12 cellular contexts compared by ENCODE assay signal in the genomic region with DNA sequence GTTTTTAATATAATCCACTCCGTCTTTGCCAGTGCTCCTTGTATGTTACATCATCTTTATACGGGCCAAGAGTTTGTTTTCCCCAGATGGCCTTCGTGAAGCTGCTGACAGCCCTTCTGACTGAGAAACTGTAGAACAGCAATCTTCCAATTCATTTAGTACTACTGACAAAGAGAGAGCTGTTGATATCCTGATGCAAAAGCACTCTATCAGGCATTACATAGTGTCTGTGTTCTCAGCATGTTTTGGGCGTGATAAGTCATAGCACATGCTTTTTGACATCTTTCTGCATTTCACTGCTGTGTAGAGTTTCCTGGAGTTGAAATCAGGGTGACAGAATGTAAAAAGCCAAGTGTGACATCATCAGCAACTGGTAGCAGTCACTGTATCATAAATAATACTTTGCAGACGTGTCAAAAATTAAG.
DNase-seq lines count a peak whose midpoint lies in the region; ATAC-seq and TF ChIP-seq lines count a peak whose summit lies in the region.
"Had no signal": no experiment of that assay in that cellular context is flagged by ENCODE, and none has a peak within 500 bp of the region (broad histone marks: within the 10 kb centered on the region; RNA-seq: fewer than 3 reads in every experiment).

No MANE protein-coding gene starts in this region.

- H4K20me1 ChIP-seq in PC-9 (ENCODE audit: insufficient read depth) = no peaks in the 10 kb centered on the region

- no peaks in the 10 kb centered on the region for H3K79me2 ChIP-seq in PC-9 (ENCODE audit: low read depth)

- TF ChIP-seq CTCF in A673 (conservative IDR thresholded peaks at IDR 0.05; ENCODE audit: low read depth, low read length) (no peak), CD14-positive monocyte (IDR thresholded peaks at IDR 0.05) (no peak), PC-9 (conservative IDR thresholded peaks at IDR 0.05) (no peak)

- H3K4me3 ChIP-seq in A673 (ENCODE audit: low read depth, low read length, poor library complexity, severe bottlenecking) (no peak overlapping the region), endocrine pancreas (ENCODE audit: control insufficient read depth, insufficient read depth, low read length) (peak overlapping the region; percentile 11), PC-9 (no peak overlapping the region)
- H3K4me3 ChIP-seq: esophagus squamous epithelium had no signal

- H3F3A ChIP-seq in PC-9 (ENCODE audit: insufficient read depth, low read depth) = no peaks in the 10 kb centered on the region

- ATAC-seq in HG02981 (IDR thresholded peaks at IDR 0.05; ENCODE audit: unreplicated experiment) = no peak

- no peaks in the 10 kb centered on the region for H3K27me3 Mint-ChIP-seq in CD14-positive monocyte (ENCODE audit: low read depth in 3 of 3)
- H3K27me3 Mint-ChIP-seq: activated CD4-positive, alpha-beta memory T cell treated with anti-CD3 and anti-CD28 coated beads for 36 hours had no signal

- no peak overlapping the region for H3K4me3 Mint-ChIP-seq in CD14-positive monocyte
- H3K4me3 Mint-ChIP-seq: activated CD4-positive, alpha-beta memory T cell treated with anti-CD3 and anti-CD28 coated beads for 36 hours had no signal

- peaks cover 0 to 2% (median 0%) of the 10 kb centered on the region in 7 donors for H3K9me3 Mint-ChIP-seq in CD14-positive monocyte

- peak; percentile 9 for DNase-seq in A673 (ENCODE audit: low spot score)
- peak; percentile 66 for DNase-seq in NCI-H1694 treated with DMSO at 0.1 percent for 48 hours (lab: John Stamatoyannopoulos, UW)
- no peak for DNase-seq in CD14-positive monocyte (ENCODE audit: low spot score)
- no peak for DNase-seq in PC-9
- no peak for DNase-seq in SHP77 (lab: John Stamatoyannopoulos, UW)
- DNase-seq: activated CD4-positive, alpha-beta memory T cell treated with anti-CD3 and anti-CD28 coated beads for 36 hours; activated naive CD4-positive, alpha-beta T cell treated with Interleukin-2 at 50 U/mL for 16 hours; esophagus squamous epithelium; NCI-H146 had no signal

- H3K36me3 ChIP-seq in A673 (ENCODE audit: insufficient read depth, low read length, poor library complexity, severe bottlenecking) (no peaks in the 10 kb centered on the region), endocrine pancreas (ENCODE audit: control insufficient read depth, insufficient read depth, low read length) (no peaks in the 10 kb centered on the region), PC-9 (ENCODE audit: low read depth) (no peaks in the 10 kb centered on the region)
- H3K36me3 ChIP-seq: esophagus squamous epithelium had no signal

- no peaks in the 10 kb centered on the region for H3K4me1 Mint-ChIP-seq in CD14-positive monocyte

- no peak overlapping the region for H3K4me2 ChIP-seq in PC-9

- CTCF ChIA-PET in A673 (lab: Charles Lee) (no interaction called here), PC-9 (lab: Charles Lee) (no interaction called here)

- intact Hi-C loops in A673 (cut with micrococcal nuclease; ENCODE audit: unreplicated experiment) (no loop called here), CD14-positive monocyte (cut with micrococcal nuclease) (no loop called here), PC-9 (cut with micrococcal nuclease; ENCODE audit: unreplicated experiment) (no loop called here)

- no peak overlapping the region for H3K9ac ChIP-seq in endocrine pancreas (ENCODE audit: control insufficient read depth, insufficient read depth, low read length)

- H3K36me3 Mint-ChIP-seq in CD14-positive monocyte = no peaks in the 10 kb centered on the region
- H3K36me3 Mint-ChIP-seq: activated CD4-positive, alpha-beta memory T cell treated with anti-CD3 and anti-CD28 coated beads for 36 hours had no signal

- peaks cover 27% of the 10 kb centered on the region for H3K4me1 ChIP-seq in A673 (ENCODE audit: insufficient read depth, low read length, poor library complexity, severe bottlenecking)
- H3K4me1 ChIP-seq in endocrine pancreas (ENCODE audit: control insufficient read depth, insufficient read depth, low read length) = no peaks in the 10 kb centered on the region
- no peaks in the 10 kb centered on the region for H3K4me1 ChIP-seq in PC-9 (replicated peaks; ENCODE audit: insufficient read depth)

- no peak overlapping the region for H3K27ac Mint-ChIP-seq in CD14-positive monocyte
- H3K27ac Mint-ChIP-seq: activated CD4-positive, alpha-beta memory T cell treated with anti-CD3 and anti-CD28 coated beads for 36 hours had no signal

- H3K27me3 ChIP-seq in A673 (replicated peaks; ENCODE audit: insufficient read depth, low read depth, low read length, poor library complexity) (no peaks in the 10 kb centered on the region), endocrine pancreas (ENCODE audit: control insufficient read depth, insufficient read depth, low read length) (no peaks in the 10 kb centered on the region), layer of hippocampus (ENCODE audit: control insufficient read depth, insufficient read depth, low read length) (no peaks in the 10 kb centered on the region), PC-9 (ENCODE audit: insufficient read depth, low read depth) (no peaks in the 10 kb centered on the region)
- H3K27me3 ChIP-seq: esophagus squamous epithelium had no signal

- POLR2A ChIA-PET in A673 (lab: Charles Lee; ENCODE audit: low non-redundant PET) (no interaction called here), PC-9 (lab: Charles Lee; ENCODE audit: unreplicated experiment) (no interaction called here)

- H2AFZ ChIP-seq in PC-9 = no peak overlapping the region

- H3K27ac ChIP-seq in A673 (ENCODE audit: low read depth, low read length, poor library complexity, severe bottlenecking) (no peak overlapping the region), layer of hippocampus (ENCODE audit: low read depth, low read length) (peak overlapping the region; percentile 25), PC-9 (no peak overlapping the region)

- no peaks in the 10 kb centered on the region for H3K9me2 ChIP-seq in PC-9 (ENCODE audit: insufficient read depth)

- BruUV-seq in A673 (replicated peaks; lab: Mats Ljungman, UMichigan) = no TSS peak
- BruUV-seq in PC-9 (replicated peaks; lab: Mats Ljungman, UMichigan) = no TSS peak

- H3K9me3 ChIP-seq in A673 (ENCODE audit: low read depth, low read length, poor library complexity, severe bottlenecking) = no peaks in the 10 kb centered on the region
- no peaks in the 10 kb centered on the region for H3K9me3 ChIP-seq in endocrine pancreas (ENCODE audit: control insufficient read depth, low read length)
- H3K9me3 ChIP-seq in PC-9 (ENCODE audit: insufficient read depth, low read depth) = no peaks in the 10 kb centered on the region
- H3K9me3 ChIP-seq: esophagus squamous epithelium had no signal

Comparison
In these comparisons a context has a peak if more than half of its experiments do, and no peak if none do; other contexts are left out.
1. DNase-seq: peak in A673 (single experiment) and NCI-H1694 treated with DMSO at 0.1 percent for 48 hours (single experiment); none in CD14-positive monocyte (single experiment), PC-9 (0 of 2) and SHP77 (0 of 2).